In the genomic region with DNA sequence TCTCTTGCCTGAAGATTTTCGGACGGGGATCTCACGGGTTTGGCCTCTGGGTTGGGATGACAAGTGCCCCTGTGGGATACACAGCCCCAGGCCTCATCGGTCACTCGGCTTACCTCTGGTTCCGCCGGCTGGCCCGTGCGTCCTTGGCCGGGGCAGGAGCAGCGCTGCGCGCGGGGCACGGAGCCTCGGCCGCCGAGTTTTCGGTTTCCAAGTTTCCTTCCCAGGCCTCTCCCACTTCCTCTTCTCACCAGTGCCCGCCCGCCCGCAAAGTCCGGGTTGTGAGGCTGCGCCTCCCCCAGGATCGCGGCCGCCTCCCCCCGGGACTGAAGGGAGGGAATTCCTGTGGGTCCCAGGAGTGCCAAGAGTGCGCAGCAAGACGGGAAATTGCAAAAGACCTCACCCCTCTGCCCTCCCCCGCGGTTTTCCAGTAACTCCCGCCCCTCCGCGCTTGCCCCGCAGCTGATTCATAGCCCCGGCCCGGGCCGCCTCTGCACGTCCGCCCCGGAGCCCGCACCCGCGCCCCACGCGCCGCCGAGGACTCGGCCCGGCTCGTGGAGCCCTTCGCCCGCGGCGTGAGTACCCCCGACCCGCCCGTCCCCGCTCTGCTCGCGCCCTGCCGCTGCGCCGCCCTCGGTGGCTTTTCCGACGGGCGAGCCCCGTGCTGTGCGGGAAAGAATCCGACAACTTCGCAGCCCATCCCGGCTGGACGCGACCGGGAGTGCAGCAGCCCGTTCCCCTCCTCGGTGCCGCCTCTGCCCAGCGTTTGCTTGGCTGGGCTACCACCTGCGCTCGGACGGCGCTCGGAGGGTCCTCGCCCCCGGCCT, we compare ENCODE assay signal across 8 cellular contexts. TPM values are rescaled to one million over a fixed set of nuclear protein-coding genes. Genes with fewer than 3 reads are reported as not detected.
DNase-seq lines count a peak whose midpoint lies in the region; ATAC-seq and TF ChIP-seq lines count a peak whose summit lies in the region.

A gene (plus strand): TSS at position 458 of the 824 bp plus-strand sequence. CDS start 23,033 bp downstream, outside the sequence.

- no peaks in the 10 kb centered on the region for H3K4me1 ChIP-seq in uterus

- no peaks in the 10 kb centered on the region for H3K36me3 ChIP-seq in uterus

- H3K27me3 ChIP-seq in HL-60 (ENCODE audit: insufficient read depth, poor library complexity, severe bottlenecking): peaks cover 29% of the 10 kb centered on the region
- H3K27me3 ChIP-seq in uterus: no peaks in the 10 kb centered on the region

- H3K27ac ChIP-seq in HL-60 (replicated peaks) (no peak within 1 kb of the TSS), uterus (peak within 1 kb of the TSS; percentile 92 to 93)

- no peaks in the 10 kb centered on the region for H3K9me3 ChIP-seq in uterus

- intact Hi-C loops in uterus (cut with DNase I; ENCODE audit: low total_unique reads): no loop called here

- H3K9me3 Mint-ChIP-seq in activated naive CD4-positive, alpha-beta T cell treated with anti-CD3 and anti-CD28 coated beads, Interleukin-2, amount 50 U/mL, for 72 hours: no peaks in the 10 kb centered on the region
- H3K9me3 Mint-ChIP-seq in neural crest cell: no peaks in the 10 kb centered on the region

- TF ChIP-seq POLR2A in uterus (IDR thresholded peaks at IDR 0.05): peak; percentile 70 to 76

- DNase-seq in AG10803 (ENCODE audit: low read depth): peak; percentile 99
- peak in 1 of 2 experiments; percentile 18 for DNase-seq in HL-60 (ENCODE audit: low read depth in 1 of 2, low spot score in 1 of 2)
- peak in 1 of 2 donors; percentile 31 for DNase-seq in activated naive CD4-positive, alpha-beta T cell treated with anti-CD3 and anti-CD28 coated beads, Interleukin-2, amount 50 U/mL, for 72 hours (ENCODE audit: low spot score in 2 of 2)
- peak; percentile 31 for DNase-seq in globus pallidus (ENCODE audit: low spot score)
- peak; percentile 32 for DNase-seq in neural crest cell (ENCODE audit: low read depth, low spot score)
- peak; percentile 96 to 97 for DNase-seq in uterus
- no peak for DNase-seq in T-helper 9 cell

- peaks cover 14% of the 10 kb centered on the region for H3K4me1 Mint-ChIP-seq in neural crest cell

- no peak for TF ChIP-seq CTCF in AG10803 (conservative IDR thresholded peaks at IDR 0.05; ENCODE audit: low read length)
- no peak for TF ChIP-seq CTCF in HL-60 (IDR thresholded peaks at IDR 0.05; ENCODE audit: insufficient read depth, low read length)
- TF ChIP-seq CTCF in neural crest cell (conservative IDR thresholded peaks at IDR 0.05): no peak
- TF ChIP-seq CTCF in uterus (IDR thresholded peaks at IDR 0.05): no peak

- H3K36me3 Mint-ChIP-seq in activated naive CD4-positive, alpha-beta T cell treated with anti-CD3 and anti-CD28 coated beads, Interleukin-2, amount 50 U/mL, for 72 hours: peaks cover 0 to 6% of the 10 kb centered on the region in 2 donors
- H3K36me3 Mint-ChIP-seq in neural crest cell (ENCODE audit: low read depth): peaks cover 4% of the 10 kb centered on the region

- H3K4me3 Mint-ChIP-seq in neural crest cell: peak within 1 kb of the TSS; percentile 91

- H3K27ac Mint-ChIP-seq in activated naive CD4-positive, alpha-beta T cell treated with anti-CD3 and anti-CD28 coated beads, Interleukin-2, amount 50 U/mL, for 72 hours: no peak within 1 kb of the TSS
- H3K27ac Mint-ChIP-seq in neural crest cell (ENCODE audit: unreplicated experiment): no peak within 1 kb of the TSS

- H3K4me3 ChIP-seq in AG10803 (ENCODE audit: low read length): peak within 1 kb of the TSS; percentile 71
- peak within 1 kb of the TSS; percentile 31 for H3K4me3 ChIP-seq in HL-60 (replicated peaks; ENCODE audit: insufficient read depth, low read length)
- H3K4me3 ChIP-seq in uterus: peak within 1 kb of the TSS; percentile 74 to 79

- peaks cover 50% of the 10 kb centered on the region for H3K27me3 Mint-ChIP-seq in neural crest cell (ENCODE audit: low read depth)

- peak; percentile 64 to 77 for ATAC-seq in activated naive CD4-positive, alpha-beta T cell treated with anti-CD3 and anti-CD28 coated beads, Interleukin-2, amount 50 U/mL, for 72 hours
- ATAC-seq in GM21717 (IDR thresholded peaks at IDR 0.05; ENCODE audit: unreplicated experiment): no peak

RNA-seq across cellular contexts. Expression of the gene that starts here (rescaled TPM):
- total RNA-seq in activated naive CD4-positive, alpha-beta T cell treated with anti-CD3 and anti-CD28 coated beads, Interleukin-2, amount 50 U/mL, for 72 hours: under 1 TPM in 1 of 2 donors, not detected in 1; 0.39 TPM
- total RNA-seq in neural crest cell (2.7 and 2.8 TPM in 2 replicates), uterus (10 to 100 TPM; 23.8 to 87.6 (median 30.3) TPM)

Comparison
In these comparisons a context has a peak if more than half of its experiments do, and no peak if none do; other contexts are left out.
1. Peak in ATAC-seq in activated naive CD4-positive, alpha-beta T cell treated with anti-CD3 and anti-CD28 coated beads, Interleukin-2, amount 50 U/mL, for 72 hours; RNA of the gene not detected or under 1 TPM.